In the genomic region with DNA sequence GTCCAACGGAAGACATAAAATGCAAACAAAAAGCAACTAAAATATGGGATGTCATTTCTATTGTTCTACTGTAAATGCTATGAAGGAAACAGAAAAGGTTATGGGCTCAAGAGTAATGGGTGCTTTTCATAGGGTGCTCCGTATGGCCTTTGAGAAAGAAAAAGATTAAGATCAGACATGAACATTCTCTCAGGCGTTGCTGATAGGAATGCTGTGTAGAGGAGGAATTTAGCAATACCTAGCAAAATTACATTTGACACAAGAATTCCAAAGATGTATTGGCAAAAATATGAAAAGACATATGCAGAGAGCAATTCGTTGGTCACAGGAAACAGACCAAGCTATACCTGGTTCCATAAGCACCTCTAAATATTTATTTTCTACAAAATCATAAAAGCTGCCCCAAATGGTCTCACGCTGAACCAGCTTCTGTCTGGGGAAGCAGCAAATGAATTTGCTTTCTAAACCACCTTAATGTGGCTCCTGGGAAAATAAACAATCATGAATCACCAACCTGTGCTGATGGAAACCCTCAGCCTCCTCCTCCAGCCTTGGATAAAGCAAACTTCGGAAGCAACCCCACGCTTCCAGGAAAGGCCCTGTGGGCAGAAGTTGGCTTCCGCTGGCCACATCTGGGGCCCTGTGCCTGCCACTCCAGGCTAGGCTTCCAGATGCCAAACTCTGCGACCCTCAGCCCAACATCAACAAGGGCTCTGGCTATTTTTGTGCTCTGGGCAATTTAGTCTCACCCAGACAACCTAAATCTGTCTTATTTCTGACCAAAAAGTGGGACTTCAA, we compare ENCODE assay signal across 16 cellular contexts. TPM values are rescaled to one million over a fixed set of nuclear protein-coding genes. Genes with fewer than 3 reads are reported as not detected.
A peak's percentile ranks its signal among the peaks of the same experiment; 100 is the strongest.
DNase-seq lines count a peak whose midpoint lies in the region; ATAC-seq, FAIRE-seq and TF ChIP-seq lines count a peak whose summit lies in the region.
"Had no signal": no experiment of that assay in that cellular context is flagged by ENCODE, and none has a peak within 500 bp of the region (broad histone marks: within the 10 kb centered on the region; RNA-seq: fewer than 3 reads in every experiment).

No MANE protein-coding gene starts in this region.

- no peak for ATAC-seq in PC-3
- no peak for ATAC-seq in stimulated activated memory B cell treated with anti-CD40 and anti-IgM and Interleukin-4, amounts not matched to agents 10 μg/mL and 1 μg/mL and 100 μg/mL, for 72 hours
- ATAC-seq: HCT116 had no signal

- H3K9me3 Mint-ChIP-seq in stimulated activated memory B cell treated with anti-CD40 and anti-IgM and Interleukin-4, amounts not matched to agents 10 μg/mL and 1 μg/mL and 100 μg/mL, for 72 hours, result no peaks in the 10 kb centered on the region
- H3K9me3 Mint-ChIP-seq: CD4-positive, alpha-beta memory T cell had no signal

- no peak overlapping the region for H2AFZ ChIP-seq in PC-3 (ENCODE audit: low read length)
- H2AFZ ChIP-seq: GM23248 had no signal

- H3K36me3 ChIP-seq in PC-3 (ENCODE audit: low read depth, low read length), result no peaks in the 10 kb centered on the region

- no peaks in the 10 kb centered on the region for H3F3A ChIP-seq in PC-3 (ENCODE audit: low read length, unreplicated experiment)

- H3K4me3 Mint-ChIP-seq in stimulated activated memory B cell treated with anti-CD40 and anti-IgM and Interleukin-4, amounts not matched to agents 10 μg/mL and 1 μg/mL and 100 μg/mL, for 72 hours, result no peak overlapping the region
- H3K4me3 Mint-ChIP-seq: CD4-positive, alpha-beta memory T cell had no signal

- POLR2A ChIA-PET in PC-3 (lab: Charles Lee; ENCODE audit: unreplicated experiment), result no interaction called here

- H3K9me2 ChIP-seq in PC-3 (replicated peaks; ENCODE audit: low read length), result no peaks in the 10 kb centered on the region

- no peaks in the 10 kb centered on the region for H3K9me3 ChIP-seq in PC-3 (ENCODE audit: low read length)

- peak; percentile 36 for DNase-seq in H4 (ENCODE audit: low spot score)
- peak; percentile 4 for DNase-seq in PC-3
- DNase-seq in epithelial cell of esophagus (ENCODE audit: low read depth), result peak; percentile 15
- no peak for DNase-seq in Kasumi-1 (lab: John Stamatoyannopoulos, UW)
- DNase-seq in activated effector memory CD4-positive, alpha-beta T cell treated with anti-CD3 and anti-CD28 coated beads, Interleukin-2, amount 50 U/mL, for 16 hours, result no peak
- DNase-seq in RCC 7860 (ENCODE audit: low spot score), result no peak
- DNase-seq: CD4-positive, alpha-beta memory T cell; GM23248; NCI-H1105; NCI-H1694; NCI-H510A treated with DMSO at 0.1 percent for 48 hours; SHP77 treated with DMSO at 0.1 percent for 48 hours had no signal

- H3K27ac Mint-ChIP-seq in stimulated activated memory B cell treated with anti-CD40 and anti-IgM and Interleukin-4, amounts not matched to agents 10 μg/mL and 1 μg/mL and 100 μg/mL, for 72 hours, result peak overlapping the region; percentile 76
- H3K27ac Mint-ChIP-seq: CD4-positive, alpha-beta memory T cell had no signal

- H4K20me1 ChIP-seq in PC-3 (ENCODE audit: low read length), result no peaks in the 10 kb centered on the region

- intact Hi-C loops in PC-3 (cut with micrococcal nuclease), result no loop called here

- no peaks in the 10 kb centered on the region for H3K27me3 Mint-ChIP-seq in stimulated activated memory B cell treated with anti-CD40 and anti-IgM and Interleukin-4, amounts not matched to agents 10 μg/mL and 1 μg/mL and 100 μg/mL, for 72 hours
- H3K27me3 Mint-ChIP-seq: CD4-positive, alpha-beta memory T cell had no signal

- no peak overlapping the region for H3K9ac ChIP-seq in PC-3 (ENCODE audit: low read length)
- H3K9ac ChIP-seq: GM23248 had no signal

- no peak for TF ChIP-seq CTCF in PC-3 (conservative IDR thresholded peaks at IDR 0.05; ENCODE audit: low read depth, low read length)
- no peak for TF ChIP-seq CTCF in epithelial cell of esophagus (IDR thresholded peaks at IDR 0.05; ENCODE audit: insufficient read depth, low read depth, low read length, missing control alignments)

- H3K36me3 Mint-ChIP-seq in stimulated activated memory B cell treated with anti-CD40 and anti-IgM and Interleukin-4, amounts not matched to agents 10 μg/mL and 1 μg/mL and 100 μg/mL, for 72 hours, result no peaks in the 10 kb centered on the region
- H3K36me3 Mint-ChIP-seq: CD4-positive, alpha-beta memory T cell had no signal

- H3K79me2 ChIP-seq in PC-3 (ENCODE audit: low read length), result no peaks in the 10 kb centered on the region

- no peak for FAIRE-seq in RCC 7860 (lab: Jason Lieb, UNC)

- no TSS peak for BruUV-seq in PC-3 (replicated peaks; lab: Mats Ljungman, UMichigan)

- no peaks in the 10 kb centered on the region for H3K4me1 ChIP-seq in PC-3 (ENCODE audit: insufficient read depth, low read length)

- no peak overlapping the region for H3K4me2 ChIP-seq in PC-3 (ENCODE audit: low read length)

- no peak overlapping the region for H3K27ac ChIP-seq in PC-3 (ENCODE audit: low read length)
- H3K27ac ChIP-seq: GM23248 had no signal

- H3K4me3 ChIP-seq in PC-3 (ENCODE audit: low read length), result no peak overlapping the region
- no peak overlapping the region for H3K4me3 ChIP-seq in epithelial cell of esophagus (ENCODE audit: low read length)
- H3K4me3 ChIP-seq: GM23248 had no signal

- H3K4me1 Mint-ChIP-seq in stimulated activated memory B cell treated with anti-CD40 and anti-IgM and Interleukin-4, amounts not matched to agents 10 μg/mL and 1 μg/mL and 100 μg/mL, for 72 hours, result peaks cover 34% of the 10 kb centered on the region
- H3K4me1 Mint-ChIP-seq: CD4-positive, alpha-beta memory T cell had no signal

- CTCF ChIA-PET in PC-3 (lab: Charles Lee), result no interaction called here

- no peaks in the 10 kb centered on the region for H3K27me3 ChIP-seq in PC-3 (ENCODE audit: low read length)

RNA-seq across cellular contexts. Expression of gene OXCT2, which starts 5.9 kb away (rescaled TPM):
- 0.35 TPM in 1 of 2 replicates, not detected in the other for total RNA-seq in H4 (2014; rRNA removed; shearing (Covaris generic))
- 0.98 and 3.9 TPM in 2 replicates for total RNA-seq in PC-3 (2014; rRNA removed)
- total RNA-seq: G401, MCF 10A had no signal

RNA-seq across cellular contexts. Expression of gene BMP8B, which starts 11.6 kb away (rescaled TPM):
- 0.08 and 0.19 TPM in 2 replicates for total RNA-seq in H4 (2014; rRNA removed; shearing (Covaris generic))
- 3.3 and 4.7 TPM in 2 replicates for total RNA-seq in PC-3 (2014; rRNA removed)
- total RNA-seq: GM23248 had no signal

RNA-seq across cellular contexts. Expression of gene PPIE, which starts 38.4 kb away (rescaled TPM):
- total RNA-seq in H4 (2014; rRNA removed; shearing (Covaris generic)), result 43.7 and 49.4 TPM in 2 replicates
- total RNA-seq in PC-3 (2014; rRNA removed), result 45.1 and 53.6 TPM in 2 replicates

Comparison
In these comparisons a context has a peak if more than half of its experiments do, and no peak if none do; other contexts are left out.
1. DNase-seq: peak in H4 (single experiment), PC-3 (single experiment) and epithelial cell of esophagus (single experiment); none in Kasumi-1 (0 of 2), activated effector memory CD4-positive, alpha-beta T cell treated with anti-CD3 and anti-CD28 coated beads, Interleukin-2, amount 50 U/mL, for 16 hours (single experiment) and RCC 7860 (single experiment).